8 cellular contexts compared by ENCODE assay signal in genomic region chr5:111224561-111224989, GRCh38. TPM values are rescaled to one million over a fixed set of nuclear protein-coding genes. Genes with fewer than 3 reads are reported as not detected.
A peak's percentile ranks its signal among the peaks of the same experiment; 100 is the strongest.
DNase-seq lines count a peak whose midpoint lies in the region; ATAC-seq, FAIRE-seq and TF ChIP-seq lines count a peak whose summit lies in the region.

No MANE protein-coding gene starts in this region.

- no peak overlapping the region for H2BK15ac ChIP-seq in mesendoderm (replicated peaks; ENCODE audit: low read depth)

- no peak overlapping the region for H2BK5ac ChIP-seq in mesendoderm (ENCODE audit: low read length)

- H3K56ac ChIP-seq in mesendoderm (ENCODE audit: low read length): peak overlapping the region; percentile 81

- H4K8ac ChIP-seq in mesendoderm (ENCODE audit: low read depth, low read length): no peak overlapping the region

- H3K27ac ChIP-seq in GM12878 (ENCODE audit: control insufficient read depth, insufficient read depth) (peak overlapping the region; percentile 85), mesendoderm (ENCODE audit: low read depth, low read length) (no peak overlapping the region), thymus (ENCODE audit: low read depth) (peak overlapping the region; percentile 92)

- in situ Hi-C loops in GM12878 (cut with MboI): no loop called here

- H3K9ac ChIP-seq in GM12878 (ENCODE audit: control insufficient read depth, insufficient read depth, low read length) (peak overlapping the region; percentile 83), mesendoderm (ENCODE audit: low read length) (peak overlapping the region; percentile 46)

- CTCF ChIA-PET in GM10248 (lab: Yijun Ruan, JAX): interaction anchor here (1.0 to 9.6 kb wide), 12 partner anchors 9 to 287 kb away, joined by 3 to 78 read pairs (median 12); no protein-coding TSS in a partner anchor
- CTCF ChIA-PET in GM12878 (lab: Yijun Ruan, JAX): interaction anchor here (0.6 to 16.0 kb wide), 10 partner anchors 10 to 253 kb away, joined by 3 to 263 read pairs (median 5); no protein-coding TSS in a partner anchor

- no peak overlapping the region for H2BK120ac ChIP-seq in mesendoderm (ENCODE audit: low read depth, low read length)

- H3K9me3 ChIP-seq in GM12878 (replicated peaks; ENCODE audit: control insufficient read depth, insufficient read depth, low read length) (no peaks in the 10 kb centered on the region), thymus (ENCODE audit: control insufficient read depth) (no peaks in the 10 kb centered on the region)

- BruUV-seq in GM12878 (replicated peaks; lab: Mats Ljungman, UMichigan): no TSS peak

- ATAC-seq in GM21367 (IDR thresholded peaks at IDR 0.05; ENCODE audit: unreplicated experiment) (peak; percentile 17), HG03521 (IDR thresholded peaks at IDR 0.05; ENCODE audit: unreplicated experiment) (peak; percentile 21), GM12878 (peak; percentile 13)

- TF ChIP-seq RAD21 in GM12878 (IDR thresholded peaks at IDR 0.05; ENCODE audit: insufficient read depth, low read depth, low read length): no peak

- no peaks in the 10 kb centered on the region for H3K27me3 ChIP-seq in GM12878 (replicated peaks in 1 of 2; ENCODE audit: control insufficient read depth in 2 of 2, insufficient read depth in 2 of 2, low read length in 1 of 2)
- H3K27me3 ChIP-seq in mesendoderm (ENCODE audit: insufficient read depth, low read length, poor library complexity): no peaks in the 10 kb centered on the region
- H3K27me3 ChIP-seq in thymus (ENCODE audit: control insufficient read depth, insufficient read depth): no peaks in the 10 kb centered on the region

- H4K20me1 ChIP-seq in GM12878 (ENCODE audit: control insufficient read depth, insufficient read depth): no peaks in the 10 kb centered on the region

- H3K79me2 ChIP-seq in GM12878 (ENCODE audit: control insufficient read depth, insufficient read depth, low read length) (peaks cover 53% of the 10 kb centered on the region), mesendoderm (ENCODE audit: control insufficient read depth, insufficient read depth, low read length) (no peaks in the 10 kb centered on the region)

- SMC1A ChIA-PET in GM12878 (lab: Charles Lee; ENCODE audit: uncharacterized antibody, unreplicated experiment): interaction anchor here (0.9 to 23.4 kb wide), 14 partner anchors 9 to 290 kb away, joined by 3 to 608 read pairs (median 6); no protein-coding TSS in a partner anchor

- no peaks in the 10 kb centered on the region for H3K79me1 ChIP-seq in mesendoderm (ENCODE audit: low read length)

- H3K36me3 ChIP-seq in GM12878 (ENCODE audit: control insufficient read depth in 2 of 2, insufficient read depth in 2 of 2, low read length in 1 of 2) (no peaks in the 10 kb centered on the region), mesendoderm (ENCODE audit: control insufficient read depth, insufficient read depth, low read length) (no peaks in the 10 kb centered on the region), thymus (ENCODE audit: control insufficient read depth, insufficient read depth) (no peaks in the 10 kb centered on the region)

- peaks cover 18% of the 10 kb centered on the region for H3K4me1 ChIP-seq in GM12878 (ENCODE audit: control insufficient read depth, insufficient read depth, low read length)
- no peaks in the 10 kb centered on the region for H3K4me1 ChIP-seq in mesendoderm (ENCODE audit: control insufficient read depth, low read depth, low read length)
- peaks cover 19% of the 10 kb centered on the region for H3K4me1 ChIP-seq in thymus (ENCODE audit: control insufficient read depth, insufficient read depth, low read length)

- H4K5ac ChIP-seq in mesendoderm (ENCODE audit: low read length): no peak overlapping the region

- TF ChIP-seq POLR2A in GM12878 (IDR thresholded peaks at IDR 0.05; ENCODE audit: low read depth, low read length): no peak

- TF ChIP-seq EP300 in GM12878 (IDR thresholded peaks at IDR 0.05; ENCODE audit: borderline replicate concordance in 1 of 2, control insufficient read depth in 1 of 2, low read depth in 2 of 2, low read length in 2 of 2): no peak

- no peak overlapping the region for H3K23ac ChIP-seq in mesendoderm (ENCODE audit: low read length)

- peak overlapping the region; percentile 25 for H2AFZ ChIP-seq in GM12878 (ENCODE audit: control insufficient read depth, low read depth, low read length)

- H3K18ac ChIP-seq in mesendoderm (ENCODE audit: low read length): no peak overlapping the region

- RAD21 ChIA-PET in GM12878 (lab: Charles Lee; ENCODE audit: unreplicated experiment): interaction anchor here (0.9 to 21.9 kb wide), 8 partner anchors 10 to 67 kb away, joined by 3 to 443 read pairs (median 6); no protein-coding TSS in a partner anchor

- intact Hi-C loops in GM12878 (cut with micrococcal nuclease; ENCODE audit: unreplicated experiment): loop anchor here (2.0 kb wide), 1 partner anchor 66 kb away; no protein-coding TSS in a partner anchor

- H3K4me2 ChIP-seq in GM12878 (ENCODE audit: control insufficient read depth, insufficient read depth): peak overlapping the region; percentile 94
- peak overlapping the region; percentile 69 for H3K4me2 ChIP-seq in mesendoderm (ENCODE audit: low read length)

- FAIRE-seq in GM12878 (lab: Jason Lieb, UNC): no peak

- DNase-seq in GM10248 (ENCODE audit: extremely low spot score): peak; percentile 21
- DNase-seq in GM12878 (ENCODE audit: low read depth, low spot score): no peak
- no peak for DNase-seq in mesendoderm
- DNase-seq in central memory CD4-positive, alpha-beta T cell: no peak
- no peak for DNase-seq in KG1 (lab: John Stamatoyannopoulos, UW)

- POLR2A ChIA-PET in GM10248 (lab: Yijun Ruan, JAX) (no interaction called here), GM12878 (lab: Charles Lee) (interaction anchor here (0.7 to 13.0 kb wide), 12 partner anchors 9 to 287 kb away, joined by 3 to 172 read pairs (median 5); no protein-coding TSS in a partner anchor)

- 2% methylated on average over 31 of the region's 31 CpGs for WGBS in GM12878 (ENCODE audit: insufficient coverage, insufficient replicate concordance, low lambda C conversion rate, missing lambda C conversion rate)
- WGBS in mesendoderm (ENCODE audit: extremely low coverage, insufficient coverage, low lambda C conversion rate): no CpG with 5 or more reads among the region's 31 CpGs
- WGBS in thymus: under 1% methylated on average over 31 of the region's 31 CpGs

- TF ChIP-seq CTCF in GM10248 (IDR thresholded peaks at IDR 0.05; ENCODE audit: control extremely low read depth, extremely low read depth, low read depth, missing control alignments): no peak
- no peak for TF ChIP-seq CTCF in GM12878 (IDR thresholded peaks at IDR 0.05 in 2 of 3, conservative IDR thresholded peaks at IDR 0.05 in 1 of 3; ENCODE audit: control insufficient read depth in 2 of 3, extremely low read depth in 1 of 3, insufficient read depth in 1 of 3, low read depth in 3 of 3, low read length in 3 of 3)

- H3K4me3 ChIP-seq in GM12878 (peak overlapping the region; percentile 83), mesendoderm (ENCODE audit: low read length) (peak overlapping the region; percentile 58), thymus (ENCODE audit: low read length) (peak overlapping the region; percentile 64)

- no peak overlapping the region for H2AK5ac ChIP-seq in mesendoderm (ENCODE audit: low read length)

- no peak overlapping the region for H3K4ac ChIP-seq in mesendoderm (ENCODE audit: low read depth, low read length)

TF ChIP-seq in GM12878, 131 proteins besides CTCF, POLR2A, EP300 and RAD21 (continues in another document):
- TF ChIP-seq STAT3 (IDR thresholded peaks at IDR 0.05; ENCODE audit: low read depth, low read length): no peak
- no peak for TF ChIP-seq PAX5 (IDR thresholded peaks at IDR 0.05; ENCODE audit: borderline replicate concordance, low read depth, low read length)
- TF ChIP-seq CHD2 (IDR thresholded peaks at IDR 0.05; ENCODE audit: borderline replicate concordance, low read depth, low read length): no peak
- no peak for TF ChIP-seq HCFC1 (IDR thresholded peaks at IDR 0.05; ENCODE audit: low read length)
- no peak; the same call in 1 of the 2 replicates for TF ChIP-seq ZNF217 (IDR thresholded peaks at IDR 0.05)
- TF ChIP-seq TARDBP (IDR thresholded peaks at IDR 0.05; ENCODE audit: borderline replicate concordance): no peak
- TF ChIP-seq JUND (IDR thresholded peaks at IDR 0.05; ENCODE audit: low read depth, low read length): no peak
- TF ChIP-seq MXI1 (IDR thresholded peaks at IDR 0.05; ENCODE audit: low read depth, low read length): 0 out of 2 replicates have a peak, but pooled peaks have one; percentile 52
- TF ChIP-seq IRF4 (IDR thresholded peaks at IDR 0.05; ENCODE audit: low read depth, low read length): no peak
- TF ChIP-seq ZZZ3 (IDR thresholded peaks at IDR 0.05; ENCODE audit: control insufficient read depth, insufficient read length, low read depth): no peak
- peak; percentile 63 for TF ChIP-seq DPF2 (IDR thresholded peaks at IDR 0.05)

RNA-seq across cellular contexts. Expression of gene CAMK4, which starts 0.4 kb away (rescaled TPM):
- total RNA-seq in GM12878 (2013; cell fraction: nucleolus; rRNA removed): 79.4 and 87.6 TPM in 2 replicates
- 31.5 and 34.5 TPM in 2 replicates for total RNA-seq in GM12878 (2014; rRNA removed)
- 51.0 and 55.6 TPM in 2 replicates for total RNA-seq in GM12878 (2014; rRNA removed; fragmentation: Illumina TruSeq; extraction: Trizol)
- 51.9 and 54.4 TPM in 2 replicates for total RNA-seq in GM12878 (2021)
- polyA plus RNA-seq in GM12878 (2011; ENCODE audit: low read depth): 10.7 TPM
- polyA plus RNA-seq in GM12878 (2011; rRNA removed): 35.8 and 47.1 TPM in 2 replicates
- polyA plus RNA-seq in GM12878 (2011; cell fraction: cytosol; rRNA removed): 17.7 and 18.9 TPM in 2 replicates
- polyA plus RNA-seq in GM12878 (2011; cell fraction: nucleus; rRNA removed): 14.0 and 16.6 TPM in 2 replicates
- polyA plus RNA-seq in GM12878 (2012): 18.5 and 26.3 TPM in 2 replicates
- 30.5 and 39.0 TPM in 2 replicates for polyA plus RNA-seq in GM12878 (2014; fragmentation: Illumina TruSeq; extraction: Trizol)
- 10 to 100 TPM; 13.3 to 15.0 TPM for polyA plus RNA-seq in GM12878 (2014; fragmentation: Nextera tagmentation; extraction: Ambion mirVana)
- polyA plus RNA-seq in GM12878 (2014; rRNA removed): 38.5 and 45.0 TPM in 2 replicates
- 10 to 100 TPM; 31.4 to 34.9 TPM for polyA plus RNA-seq in GM12878 (2016; fragmentation: Nextera tagmentation; extraction: Ambion mirVana)
- polyA minus RNA-seq in GM12878 (2011; rRNA and poly(A)+ RNA removed): 41.1 and 45.5 TPM in 2 replicates
- polyA minus RNA-seq in GM12878 (2011; cell fraction: cytosol; rRNA and poly(A)+ RNA removed): 17.9 and 34.2 TPM in 2 replicates
- polyA minus RNA-seq in GM12878 (2011; cell fraction: nucleus; rRNA and poly(A)+ RNA removed): 25.5 and 30.0 TPM in 2 replicates
- polyA plus RNA-seq in mesendoderm (2013, experiment 1 of 2): 2.7 TPM
- polyA plus RNA-seq in mesendoderm (2013, experiment 2 of 2): 2.0 TPM
- 30.7 TPM for polyA plus RNA-seq in thymus
